ENCODE assay signal across 8 cellular contexts in the genomic region with DNA sequence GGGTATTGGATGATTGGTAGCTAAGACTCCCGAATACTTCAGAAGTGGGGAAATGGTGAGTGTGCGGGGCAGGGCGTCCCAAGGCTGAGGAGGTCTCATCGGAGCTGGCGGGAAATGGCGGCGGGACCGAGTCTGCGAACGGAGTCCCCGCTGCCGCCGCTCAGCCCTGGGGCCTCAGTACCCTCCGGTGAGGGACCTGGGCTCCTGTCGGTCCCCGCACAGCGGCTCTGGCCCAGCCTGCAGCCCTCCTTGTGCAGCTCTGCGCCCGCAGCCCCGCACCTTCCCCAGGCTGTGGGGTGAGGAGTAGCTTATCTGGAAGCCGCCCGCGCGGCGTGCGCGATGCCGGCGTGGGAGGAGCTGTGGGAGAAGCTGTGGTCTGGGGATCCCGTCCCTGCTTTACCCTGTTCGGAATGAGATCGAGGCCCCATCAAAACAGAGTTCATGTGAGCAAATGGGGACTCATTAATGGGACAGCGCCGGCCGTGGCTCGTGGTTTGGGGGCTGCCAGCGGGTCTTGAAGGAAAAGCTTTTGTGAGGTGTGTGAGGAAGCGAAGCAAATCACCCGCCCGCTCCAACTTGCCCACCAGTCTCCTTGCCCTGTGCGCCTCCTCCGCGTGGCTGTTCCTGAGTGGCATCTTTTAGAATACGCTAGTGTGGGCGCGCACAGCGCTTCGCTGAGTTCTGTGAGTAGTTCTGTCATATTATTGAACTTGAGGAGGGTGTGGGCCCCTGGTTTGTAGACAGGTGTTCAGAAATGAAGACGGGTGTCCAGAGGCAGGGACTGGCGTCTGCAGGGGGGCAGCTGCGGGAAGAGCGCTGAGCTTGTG. TPM values are rescaled to one million over a fixed set of nuclear protein-coding genes. Genes with fewer than 3 reads are reported as not detected.
DNase-seq lines count a peak whose midpoint lies in the region; ATAC-seq and TF ChIP-seq lines count a peak whose summit lies in the region.

No MANE protein-coding gene starts in this region.

- no peaks in the 10 kb centered on the region for H3F3A ChIP-seq in PC-3 (ENCODE audit: low read length, unreplicated experiment)

- peak overlapping the region; percentile 35 for H3K27ac ChIP-seq in PC-3 (ENCODE audit: low read length)

- no peaks in the 10 kb centered on the region for H4K20me1 ChIP-seq in PC-3 (ENCODE audit: low read length)

- H3K36me3 ChIP-seq in PC-3 (ENCODE audit: low read depth, low read length) = peaks cover 41% of the 10 kb centered on the region
- H3K36me3 ChIP-seq in skeletal muscle satellite cell (ENCODE audit: insufficient read depth, low read length) = peaks cover 11% of the 10 kb centered on the region

- peak overlapping the region; percentile 85 for H3K4me3 ChIP-seq in GM12865 (ENCODE audit: low read depth, low read length)
- H3K4me3 ChIP-seq in HFF-Myc (replicated peaks; ENCODE audit: low read depth, low read length) = peak overlapping the region; percentile 88
- H3K4me3 ChIP-seq in PC-3 (ENCODE audit: low read length) = peak overlapping the region; percentile 93
- peak overlapping the region; percentile 92 for H3K4me3 ChIP-seq in skeletal muscle satellite cell (ENCODE audit: low read length)

- CTCF ChIA-PET in PC-3 (lab: Charles Lee) = no interaction called here

- peaks cover 51% of the 10 kb centered on the region for H3K79me2 ChIP-seq in PC-3 (ENCODE audit: low read length)

- peak overlapping the region; percentile 91 for H3K9ac ChIP-seq in PC-3 (ENCODE audit: low read length)
- peak overlapping the region; percentile 91 for H3K9ac ChIP-seq in skeletal muscle satellite cell (ENCODE audit: low read depth, low read length)

- peak overlapping the region; percentile 85 for H3K4me2 ChIP-seq in PC-3 (ENCODE audit: low read length)
- H3K4me2 ChIP-seq in skeletal muscle satellite cell (ENCODE audit: low read length) = peak overlapping the region; percentile 95

- POLR2A ChIA-PET in PC-3 (lab: Charles Lee; ENCODE audit: unreplicated experiment) = interaction anchor here (0.6 kb wide), 2 partner anchors 81 to 135 kb away, joined by 3 to 5 read pairs; no protein-coding TSS in a partner anchor

- 0 out of 2 replicates have a peak, but pooled peaks cover 3% of the 10 kb centered on the region for H3K4me1 ChIP-seq in PC-3 (ENCODE audit: insufficient read depth, low read length)
- peaks cover 7% of the 10 kb centered on the region for H3K4me1 ChIP-seq in skeletal muscle satellite cell (ENCODE audit: control insufficient read depth, insufficient read depth, low read length)

- intact Hi-C loops in PC-3 (cut with micrococcal nuclease) = loop anchor here (10.0 kb wide), 1 partner anchor 137 kb away; no protein-coding TSS in a partner anchor

- ATAC-seq in PC-3 = peak; percentile 29

- no peaks in the 10 kb centered on the region for H3K9me2 ChIP-seq in PC-3 (replicated peaks; ENCODE audit: low read length)

- H3K27me3 ChIP-seq in PC-3 (ENCODE audit: low read length) = no peaks in the 10 kb centered on the region
- no peaks in the 10 kb centered on the region for H3K27me3 ChIP-seq in skeletal muscle satellite cell (ENCODE audit: control insufficient read depth, insufficient read depth, low read length)

- DNase-seq in GM12865 (ENCODE audit: low read depth) (peak; percentile 55), HFF-Myc (ENCODE audit: extremely low read depth, low read depth) (no peak), PC-3 (no peak), hepatic stellate cell (ENCODE audit: low spot score) (peak; percentile 40), midbrain (lab: John Stamatoyannopoulos, UW) (no peak), A172 (ENCODE audit: low spot score) (no peak)
- DNase-seq in activated naive CD8-positive, alpha-beta T cell treated with anti-CD3 and anti-CD28 coated beads, Interleukin-2, amount 50 U/mL, for 16 hours (ENCODE audit: low read depth, low spot score) = peak; percentile 20

- H2AFZ ChIP-seq in PC-3 (ENCODE audit: low read length) = peak overlapping the region; percentile 79

- peaks cover 4% of the 10 kb centered on the region; the same call in 1 of the 2 replicates for H3K9me3 ChIP-seq in PC-3 (ENCODE audit: low read length)
- peaks cover 7% of the 10 kb centered on the region for H3K9me3 ChIP-seq in skeletal muscle satellite cell (replicated peaks; ENCODE audit: low read length)

- BruUV-seq in PC-3 (replicated peaks; lab: Mats Ljungman, UMichigan) = TSS peak; percentile 30

- TF ChIP-seq CTCF in GM12865 (IDR thresholded peaks at IDR 0.05; ENCODE audit: insufficient read depth, low read depth, low read length, missing control alignments) = no peak
- TF ChIP-seq CTCF in HFF-Myc (IDR thresholded peaks at IDR 0.05; ENCODE audit: low read depth, low read length, missing control alignments) = no peak
- no peak for TF ChIP-seq CTCF in PC-3 (conservative IDR thresholded peaks at IDR 0.05; ENCODE audit: low read depth, low read length)

RNA-seq across cellular contexts. Expression of gene ZNF141, which starts 0.5 kb away (rescaled TPM):
- 5.4 and 6.5 TPM in 2 replicates for total RNA-seq in PC-3 (2014; rRNA removed)
- 10.7 and 11.2 TPM in 2 replicates for total RNA-seq in skeletal muscle satellite cell (2012; rRNA removed)
- not detected in 2 replicates for total RNA-seq in A172 (2014; rRNA removed; shearing (Covaris generic))

RNA-seq across cellular contexts. Expression of gene ZNF732, which starts 32.9 kb away (rescaled TPM):
- total RNA-seq in PC-3 (2014; rRNA removed) = not detected in 2 replicates
- under 0.01 and 0.25 TPM in 2 replicates for total RNA-seq in skeletal muscle satellite cell (2012; rRNA removed)
- total RNA-seq in A172 (2014; rRNA removed; shearing (Covaris generic)) = not detected in 2 replicates

Comparison
In these comparisons a context has a peak if more than half of its experiments do, and no peak if none do; other contexts are left out.
1. DNase-seq: peak in GM12865 (single experiment), activated naive CD8-positive, alpha-beta T cell treated with anti-CD3 and anti-CD28 coated beads, Interleukin-2, amount 50 U/mL, for 16 hours (single experiment) and hepatic stellate cell (single experiment); none in HFF-Myc (single experiment), PC-3 (single experiment), midbrain (single experiment) and A172 (single experiment).
2. Peak in every context shown above with its lines, with median percentiles within 50 percentile points of each other: H3K4me3 ChIP-seq.